In the genomic region with DNA sequence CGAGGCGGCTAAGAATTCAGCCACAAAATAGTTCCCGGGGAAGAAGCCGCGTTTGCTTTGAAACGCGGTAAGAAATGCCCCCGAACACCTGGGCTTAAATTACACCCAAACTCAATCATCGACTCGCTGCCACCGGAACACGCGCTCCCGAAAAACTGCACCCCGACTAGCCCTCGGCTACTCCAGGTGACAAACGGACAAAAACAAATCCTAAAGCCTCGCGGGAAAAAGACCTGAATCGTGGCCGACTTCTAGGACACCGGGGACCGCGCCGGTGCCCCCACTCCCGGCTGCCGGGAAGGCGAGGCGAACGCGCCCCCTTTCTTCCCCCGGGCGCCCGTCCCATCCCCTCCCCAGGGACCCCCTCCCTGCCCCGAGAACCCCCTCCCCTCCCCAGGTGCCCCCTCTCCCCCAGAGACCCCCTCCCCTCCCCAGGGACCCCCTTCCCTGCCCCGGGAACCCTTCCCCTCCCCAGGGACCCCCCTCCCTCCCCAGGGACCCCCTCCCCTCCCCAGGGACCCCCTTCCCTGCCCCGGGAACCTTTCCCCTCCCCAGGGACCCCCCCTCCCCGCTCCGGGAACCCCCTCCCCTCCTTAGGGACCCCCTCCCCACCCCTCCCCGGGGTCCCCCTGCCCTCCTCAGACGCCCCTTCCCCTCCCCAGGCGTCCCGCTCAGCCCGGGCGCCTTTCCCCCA, we compare ENCODE assay signal across 7 cellular contexts. TPM values are rescaled to one million over a fixed set of nuclear protein-coding genes. Genes with fewer than 3 reads are reported as not detected.
DNase-seq lines count a peak whose midpoint lies in the region; ATAC-seq, FAIRE-seq and TF ChIP-seq lines count a peak whose summit lies in the region.

No MANE protein-coding gene starts in this region.

- peaks cover 11% of the 10 kb centered on the region for H3K9me3 Mint-ChIP-seq in HFFc6
- H3K9me3 Mint-ChIP-seq in activated T-helper 1 cell treated with anti-CD3 and anti-CD28 coated beads, Interleukin-12 subunit alpha, Interleukin-12 subunit beta, Interleukin-2, Interleukin-4 antibody, amounts not matched to agents 30 ng/mL and 10 ng/mL and 1 ng/mL, durations not matched to agents 14 hours and 24 hours and 36 hours: peaks cover 12% of the 10 kb centered on the region
- H3K9me3 Mint-ChIP-seq in stimulated activated effector memory CD8-positive, alpha-beta T cell treated with anti-CD3 and anti-CD28 coated beads, Interleukin-12 subunit alpha, Interleukin-12 subunit beta, amount 100 ng/mL, for 72 hours: peaks cover 4% of the 10 kb centered on the region

- H3K4me3 Mint-ChIP-seq in HFFc6: peak overlapping the region; percentile 90
- peak overlapping the region; percentile 87 for H3K4me3 Mint-ChIP-seq in activated T-helper 1 cell treated with anti-CD3 and anti-CD28 coated beads, Interleukin-12 subunit alpha, Interleukin-12 subunit beta, Interleukin-2, Interleukin-4 antibody, amounts not matched to agents 30 ng/mL and 10 ng/mL and 1 ng/mL, durations not matched to agents 14 hours and 24 hours and 36 hours
- peak overlapping the region; percentile 78 for H3K4me3 Mint-ChIP-seq in stimulated activated effector memory CD8-positive, alpha-beta T cell treated with anti-CD3 and anti-CD28 coated beads, Interleukin-12 subunit alpha, Interleukin-12 subunit beta, amount 100 ng/mL, for 72 hours

- no peak for FAIRE-seq in GM19239 (lab: Jason Lieb, UNC)

- H3K27me3 ChIP-seq in iPS-15b (ENCODE audit: control insufficient read depth, insufficient read depth, low read length): peaks cover 12% of the 10 kb centered on the region

- TF ChIP-seq CTCF in HFFc6 (IDR thresholded peaks at IDR 0.05): no peak

- no peaks in the 10 kb centered on the region for H3K4me1 ChIP-seq in iPS-15b (ENCODE audit: control insufficient read depth, insufficient read depth, low read length)

- peaks cover 20% of the 10 kb centered on the region for H3K27me3 Mint-ChIP-seq in HFFc6 (ENCODE audit: insufficient read depth)
- peaks cover 8% of the 10 kb centered on the region for H3K27me3 Mint-ChIP-seq in activated T-helper 1 cell treated with anti-CD3 and anti-CD28 coated beads, Interleukin-12 subunit alpha, Interleukin-12 subunit beta, Interleukin-2, Interleukin-4 antibody, amounts not matched to agents 30 ng/mL and 10 ng/mL and 1 ng/mL, durations not matched to agents 14 hours and 24 hours and 36 hours (ENCODE audit: insufficient read depth)

- peaks cover 5% of the 10 kb centered on the region for H3K9me3 ChIP-seq in iPS-15b (ENCODE audit: control insufficient read depth, insufficient read depth, low read length)

- H3K27ac Mint-ChIP-seq in HFFc6: peak overlapping the region; percentile 42
- peak overlapping the region; percentile 72 for H3K27ac Mint-ChIP-seq in activated T-helper 1 cell treated with anti-CD3 and anti-CD28 coated beads, Interleukin-12 subunit alpha, Interleukin-12 subunit beta, Interleukin-2, Interleukin-4 antibody, amounts not matched to agents 30 ng/mL and 10 ng/mL and 1 ng/mL, durations not matched to agents 14 hours and 24 hours and 36 hours
- peak overlapping the region; percentile 85 for H3K27ac Mint-ChIP-seq in stimulated activated effector memory CD8-positive, alpha-beta T cell treated with anti-CD3 and anti-CD28 coated beads, Interleukin-12 subunit alpha, Interleukin-12 subunit beta, amount 100 ng/mL, for 72 hours

- H3K36me3 ChIP-seq in iPS-15b (ENCODE audit: control insufficient read depth, insufficient read depth, low read length): peaks cover 5% of the 10 kb centered on the region

- no peak for DNase-seq in HFFc6
- DNase-seq in activated T-helper 1 cell treated with anti-CD3 and anti-CD28 coated beads, Interleukin-12 subunit alpha, Interleukin-12 subunit beta, Interleukin-2, Interleukin-4 antibody, amounts not matched to agents 30 ng/mL and 10 ng/mL and 1 ng/mL, durations not matched to agents 14 hours and 24 hours and 36 hours (ENCODE audit: low spot score): no peak
- DNase-seq in stimulated activated effector memory CD8-positive, alpha-beta T cell treated with anti-CD3 and anti-CD28 coated beads, Interleukin-12 subunit alpha, Interleukin-12 subunit beta, amount 100 ng/mL, for 72 hours (ENCODE audit: low spot score in 2 of 2): no peak
- no peak for DNase-seq in DMS153 (lab: John Stamatoyannopoulos, UW)
- no peak for DNase-seq in GM19239 (ENCODE audit: insufficient read length, low spot score)

- intact Hi-C loops in activated T-helper 1 cell treated with anti-CD3 and anti-CD28 coated beads, Interleukin-12 subunit alpha, Interleukin-12 subunit beta, Interleukin-2, Interleukin-4 antibody, amounts not matched to agents 30 ng/mL and 10 ng/mL and 1 ng/mL, durations not matched to agents 14 hours and 24 hours and 36 hours (cut with micrococcal nuclease): no loop called here

- peaks cover 20% of the 10 kb centered on the region for H3K36me3 Mint-ChIP-seq in HFFc6 (ENCODE audit: low read depth)
- H3K36me3 Mint-ChIP-seq in activated T-helper 1 cell treated with anti-CD3 and anti-CD28 coated beads, Interleukin-12 subunit alpha, Interleukin-12 subunit beta, Interleukin-2, Interleukin-4 antibody, amounts not matched to agents 30 ng/mL and 10 ng/mL and 1 ng/mL, durations not matched to agents 14 hours and 24 hours and 36 hours (ENCODE audit: low read depth): peaks cover 20% of the 10 kb centered on the region
- peaks cover 8% of the 10 kb centered on the region for H3K36me3 Mint-ChIP-seq in stimulated activated effector memory CD8-positive, alpha-beta T cell treated with anti-CD3 and anti-CD28 coated beads, Interleukin-12 subunit alpha, Interleukin-12 subunit beta, amount 100 ng/mL, for 72 hours

- no peak overlapping the region for H3K9ac ChIP-seq in iPS-15b (ENCODE audit: low read depth, low read length)

- H3K4me1 Mint-ChIP-seq in HFFc6 (ENCODE audit: low read depth): peaks cover 8% of the 10 kb centered on the region; the same call in 1 of the 2 replicates
- H3K4me1 Mint-ChIP-seq in activated T-helper 1 cell treated with anti-CD3 and anti-CD28 coated beads, Interleukin-12 subunit alpha, Interleukin-12 subunit beta, Interleukin-2, Interleukin-4 antibody, amounts not matched to agents 30 ng/mL and 10 ng/mL and 1 ng/mL, durations not matched to agents 14 hours and 24 hours and 36 hours (ENCODE audit: low read depth): no peaks in the 10 kb centered on the region
- H3K4me1 Mint-ChIP-seq in stimulated activated effector memory CD8-positive, alpha-beta T cell treated with anti-CD3 and anti-CD28 coated beads, Interleukin-12 subunit alpha, Interleukin-12 subunit beta, amount 100 ng/mL, for 72 hours: peaks cover 9% of the 10 kb centered on the region

- H3K4me3 ChIP-seq in iPS-15b (ENCODE audit: low read depth, low read length): peak overlapping the region; percentile 52

- ATAC-seq in stimulated activated effector memory CD8-positive, alpha-beta T cell treated with anti-CD3 and anti-CD28 coated beads, Interleukin-12 subunit alpha, Interleukin-12 subunit beta, amount 100 ng/mL, for 72 hours: no peak
- ATAC-seq in HG03135 (IDR thresholded peaks at IDR 0.05; ENCODE audit: unreplicated experiment): no peak

RNA-seq across cellular contexts. Expression of a gene that starts 0.6 kb away (rescaled TPM):
- total RNA-seq in HFFc6 (2021; fragmentation: NEBNext Ultra II Directional; extraction: Animal tissue kit (Norgen Biotek cat#: 25700)): 10 to 100 TPM in 1 of 6 experiments, 1 to 10 TPM in 5; 8.7 to 10.3 (median 9.6) TPM
- total RNA-seq in activated T-helper 1 cell treated with anti-CD3 and anti-CD28 coated beads, Interleukin-12 subunit alpha, Interleukin-12 subunit beta, Interleukin-2, Interleukin-4 antibody, amounts not matched to agents 30 ng/mL and 10 ng/mL and 1 ng/mL, durations not matched to agents 14 hours and 24 hours and 36 hours: 30.0 and 30.3 TPM in 2 replicates

RNA-seq across cellular contexts. Expression of a gene that starts 41.2 kb away (rescaled TPM):
- not detected for total RNA-seq in HFFc6 (2021; fragmentation: NEBNext Ultra II Directional; extraction: Animal tissue kit (Norgen Biotek cat#: 25700))
- 0.10 TPM in 1 of 2 replicates, not detected in the other for total RNA-seq in activated T-helper 1 cell treated with anti-CD3 and anti-CD28 coated beads, Interleukin-12 subunit alpha, Interleukin-12 subunit beta, Interleukin-2, Interleukin-4 antibody, amounts not matched to agents 30 ng/mL and 10 ng/mL and 1 ng/mL, durations not matched to agents 14 hours and 24 hours and 36 hours

RNA-seq across cellular contexts. Expression of a gene that starts 58.4 kb away (rescaled TPM):
- total RNA-seq in HFFc6 (2021; fragmentation: NEBNext Ultra II Directional; extraction: Animal tissue kit (Norgen Biotek cat#: 25700)): not detected
- 0.10 and 0.15 TPM in 2 replicates for total RNA-seq in activated T-helper 1 cell treated with anti-CD3 and anti-CD28 coated beads, Interleukin-12 subunit alpha, Interleukin-12 subunit beta, Interleukin-2, Interleukin-4 antibody, amounts not matched to agents 30 ng/mL and 10 ng/mL and 1 ng/mL, durations not matched to agents 14 hours and 24 hours and 36 hours
